ENCODE assay signal across 8 cellular contexts in the genomic region with DNA sequence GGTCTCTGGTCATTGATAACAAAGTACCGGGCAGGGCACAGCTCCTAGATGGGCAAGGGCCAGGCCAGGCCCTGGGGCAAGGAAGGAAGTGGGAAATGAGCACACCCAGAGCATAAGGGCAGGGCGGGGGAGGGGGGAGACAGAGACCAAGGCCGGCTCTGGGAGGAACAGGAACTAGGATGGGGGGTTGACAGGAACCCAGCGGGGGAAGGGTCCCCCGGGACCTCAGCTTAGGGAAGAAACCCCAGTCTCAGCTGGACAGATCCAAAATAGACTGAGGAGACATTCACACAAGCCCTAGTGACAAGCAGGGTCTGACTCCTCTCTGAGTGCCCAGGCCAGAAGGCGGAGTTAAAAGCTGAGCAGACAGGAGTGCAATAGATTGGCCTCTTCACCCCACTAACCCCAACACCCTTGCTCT. TPM values are rescaled to one million over a fixed set of nuclear protein-coding genes. Genes with fewer than 3 reads are reported as not detected.
DNase-seq lines count a peak whose midpoint lies in the region; ATAC-seq and FAIRE-seq lines count a peak whose summit lies in the region.

No MANE protein-coding gene starts in this region.

- FAIRE-seq in GM19239 (lab: Jason Lieb, UNC) = peak; percentile 94

- H3K4me1 Mint-ChIP-seq in stimulated activated naive CD8-positive, alpha-beta T cell treated with anti-CD3 and anti-CD28 coated beads, Interleukin-15, amount 100 ng/mL, for 72 hours = peaks cover 67% of the 10 kb centered on the region

- ATAC-seq in left lobe of liver = no peak
- no peak for ATAC-seq in stimulated activated naive CD8-positive, alpha-beta T cell treated with anti-CD3 and anti-CD28 coated beads, Interleukin-15, amount 100 ng/mL, for 72 hours
- no peak for ATAC-seq in HG03520 (IDR thresholded peaks at IDR 0.05; ENCODE audit: unreplicated experiment)
- ATAC-seq in HG03196 (IDR thresholded peaks at IDR 0.05; ENCODE audit: unreplicated experiment) = no peak

- peak overlapping the region; percentile 82 to 98 for H3K4me3 Mint-ChIP-seq in stimulated activated naive CD8-positive, alpha-beta T cell treated with anti-CD3 and anti-CD28 coated beads, Interleukin-15, amount 100 ng/mL, for 72 hours

- H3K27me3 Mint-ChIP-seq in stimulated activated naive CD8-positive, alpha-beta T cell treated with anti-CD3 and anti-CD28 coated beads, Interleukin-15, amount 100 ng/mL, for 72 hours = no peaks in the 10 kb centered on the region

- in situ Hi-C loops in ACHN (cut with HindIII; ENCODE audit: low pct_ligation_motif_present, low pct_unique_long_range_greater_than_20kb, low sequenced_read_pairs) = no loop called here

- peak overlapping the region; percentile 59 to 80 for H3K27ac Mint-ChIP-seq in stimulated activated naive CD8-positive, alpha-beta T cell treated with anti-CD3 and anti-CD28 coated beads, Interleukin-15, amount 100 ng/mL, for 72 hours

- peak overlapping the region; percentile 95 for H3K27ac ChIP-seq in cingulate gyrus (ENCODE audit: low read depth, low read length)

- no peaks in the 10 kb centered on the region for H3K9me3 Mint-ChIP-seq in stimulated activated naive CD8-positive, alpha-beta T cell treated with anti-CD3 and anti-CD28 coated beads, Interleukin-15, amount 100 ng/mL, for 72 hours

- DNase-seq in ACHN (peak; percentile 43), GM19239 (ENCODE audit: insufficient read length, low spot score) (no peak), SKM-1 (lab: John Stamatoyannopoulos, UW; ENCODE audit: unreplicated experiment) (peak; percentile 73), left lobe of liver (ENCODE audit: low spot score) (peak; percentile 65)
- DNase-seq in stimulated activated naive CD8-positive, alpha-beta T cell treated with anti-CD3 and anti-CD28 coated beads, Interleukin-15, amount 100 ng/mL, for 72 hours = peak; percentile 45 to 58

RNA-seq across cellular contexts. Expression of gene ATOSB, which starts 0.7 kb away (rescaled TPM):
- total RNA-seq in left lobe of liver = 6.3 TPM

RNA-seq across cellular contexts. Expression of gene STOML2, which starts 12.0 kb away (rescaled TPM):
- total RNA-seq in left lobe of liver = 64.3 TPM

RNA-seq across cellular contexts. Expression of gene PIGO, which starts 18.5 kb away (rescaled TPM):
- 17.6 TPM for total RNA-seq in left lobe of liver

RNA-seq across cellular contexts. Expression of gene FANCG, which starts 35.2 kb away (rescaled TPM):
- 6.2 TPM for total RNA-seq in left lobe of liver

RNA-seq across cellular contexts. Expression of gene VCP, which starts 42.5 kb away (rescaled TPM):
- 147 TPM for total RNA-seq in left lobe of liver
